20 cellular contexts compared by ENCODE assay signal in the genomic region with DNA sequence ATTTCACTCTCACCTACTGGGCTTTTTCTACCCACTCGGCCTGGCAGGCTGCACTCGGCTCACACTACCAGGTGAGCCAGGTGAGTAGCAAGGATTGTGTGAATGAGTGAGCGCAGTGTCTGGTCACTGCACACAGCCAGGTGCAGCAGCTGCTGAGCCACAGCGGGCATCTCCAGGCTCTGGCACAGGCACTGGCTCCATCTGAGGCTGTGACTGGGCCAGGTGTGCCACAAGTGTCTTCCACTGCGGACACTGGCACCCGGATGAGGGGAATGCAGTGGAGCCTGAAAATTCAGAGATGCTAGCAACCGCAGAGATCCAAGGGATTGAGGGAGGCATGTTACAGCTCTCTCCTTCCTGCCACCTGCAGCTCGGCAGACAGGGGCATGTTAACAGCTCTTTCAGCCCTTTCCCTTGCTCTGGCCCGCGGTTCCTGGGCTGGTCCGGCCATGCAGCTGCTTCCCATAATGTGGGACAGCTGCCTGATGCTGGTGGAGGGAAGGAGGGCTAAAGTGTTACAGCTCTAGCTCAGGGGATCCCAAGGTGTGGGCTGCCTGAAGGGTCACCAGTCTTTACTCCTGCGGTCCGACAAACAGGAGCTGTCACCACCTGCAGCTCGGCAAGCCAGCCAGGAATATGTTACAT.
"Had no signal": no experiment of that assay in that cellular context is flagged by ENCODE, and none has a peak within 500 bp of the region (broad histone marks: within the 10 kb centered on the region; RNA-seq: fewer than 3 reads in every experiment).

No MANE protein-coding gene starts in this region.

- H3K27ac ChIP-seq: coronary artery, heart left ventricle, left ventricle myocardium inferior, neutrophil, psoas muscle, right lobe of liver, thoracic aorta, transverse colon had no signal

- H3K9me3 ChIP-seq: neutrophil, psoas muscle, right lobe of liver, thoracic aorta, transverse colon had no signal

- H3K36me3 ChIP-seq: heart left ventricle, left ventricle myocardium inferior, neutrophil, right lobe of liver, thoracic aorta, transverse colon had no signal

- H3K4me1 Mint-ChIP-seq: naive thymus-derived CD4-positive, alpha-beta T cell; nephron progenitor cell; stimulated activated naive B cell treated with anti-CD40 and anti-IgM and Interleukin-4, amounts not matched to agents 10 μg/mL and 1 μg/mL and 100 μg/mL, for 72 hours; stimulated activated naive CD8-positive, alpha-beta T cell treated with anti-CD3 and anti-CD28 coated beads, Interleukin-15, amount 100 ng/mL, for 72 hours had no signal

- H3K4me1 ChIP-seq: heart left ventricle, left ventricle myocardium inferior, psoas muscle, right lobe of liver, transverse colon had no signal

- H3K27me3 ChIP-seq: heart left ventricle, neutrophil, right lobe of liver, transverse colon had no signal

- H3K4me3 ChIP-seq: coronary artery, heart left ventricle, left ventricle myocardium inferior, lung, psoas muscle, right lobe of liver, thoracic aorta, transverse colon had no signal

- H3K27me3 Mint-ChIP-seq: naive thymus-derived CD4-positive, alpha-beta T cell; stimulated activated naive B cell treated with anti-CD40 and anti-IgM and Interleukin-4, amounts not matched to agents 10 μg/mL and 1 μg/mL and 100 μg/mL, for 72 hours; stimulated activated naive CD8-positive, alpha-beta T cell treated with anti-CD3 and anti-CD28 coated beads, Interleukin-15, amount 100 ng/mL, for 72 hours had no signal

- DNase-seq: effector CD4-positive, alpha-beta T cell; hippocampal formation; left ventricle myocardium inferior; naive thymus-derived CD4-positive, alpha-beta T cell; nephron progenitor cell; psoas muscle; retina; right lobe of liver; stimulated activated CD4-positive, alpha-beta T cell treated with anti-CD3 and anti-CD28 coated beads, Interleukin-15, amount 100 ng/mL, for 24 hours; stimulated activated CD4-positive, alpha-beta T cell treated with anti-CD3 and anti-CD28 coated beads, Interleukin-1b, Interleukin-23, amount 100 ng/mL, for 48 hours; stimulated activated CD4-positive, alpha-beta T cell treated with anti-CD3 and anti-CD28 coated beads, Interleukin-4, amount 100 ng/mL, for 24 hours; stimulated activated naive B cell treated with anti-CD40 and anti-IgM and Interleukin-4, amounts not matched to agents 10 μg/mL and 1 μg/mL and 100 μg/mL, for 72 hours; stimulated activated naive CD8-positive, alpha-beta T cell treated with anti-CD3 and anti-CD28 coated beads, Interleukin-15, amount 100 ng/mL, for 72 hours; transverse colon had no signal

- H3K9me3 Mint-ChIP-seq: nephron progenitor cell; stimulated activated naive B cell treated with anti-CD40 and anti-IgM and Interleukin-4, amounts not matched to agents 10 μg/mL and 1 μg/mL and 100 μg/mL, for 72 hours had no signal

- H3K36me3 Mint-ChIP-seq: naive thymus-derived CD4-positive, alpha-beta T cell; stimulated activated naive B cell treated with anti-CD40 and anti-IgM and Interleukin-4, amounts not matched to agents 10 μg/mL and 1 μg/mL and 100 μg/mL, for 72 hours had no signal

- H3K4me3 Mint-ChIP-seq: naive thymus-derived CD4-positive, alpha-beta T cell; nephron progenitor cell; stimulated activated naive B cell treated with anti-CD40 and anti-IgM and Interleukin-4, amounts not matched to agents 10 μg/mL and 1 μg/mL and 100 μg/mL, for 72 hours; stimulated activated naive CD8-positive, alpha-beta T cell treated with anti-CD3 and anti-CD28 coated beads, Interleukin-15, amount 100 ng/mL, for 72 hours had no signal

- ATAC-seq: esophagus mucosa; heart left ventricle; naive thymus-derived CD4-positive, alpha-beta T cell; psoas muscle; right lobe of liver; stimulated activated naive B cell treated with anti-CD40 and anti-IgM and Interleukin-4, amounts not matched to agents 10 μg/mL and 1 μg/mL and 100 μg/mL, for 72 hours; stimulated activated naive CD8-positive, alpha-beta T cell treated with anti-CD3 and anti-CD28 coated beads, Interleukin-15, amount 100 ng/mL, for 72 hours had no signal

- H3K27ac Mint-ChIP-seq: naive thymus-derived CD4-positive, alpha-beta T cell; nephron progenitor cell; stimulated activated naive B cell treated with anti-CD40 and anti-IgM and Interleukin-4, amounts not matched to agents 10 μg/mL and 1 μg/mL and 100 μg/mL, for 72 hours; stimulated activated naive CD8-positive, alpha-beta T cell treated with anti-CD3 and anti-CD28 coated beads, Interleukin-15, amount 100 ng/mL, for 72 hours had no signal
